Comparison of ENCODE assay signal across 8 cellular contexts in genomic region chr6:166381381-166381732, GRCh38. TPM values are rescaled to one million over a fixed set of nuclear protein-coding genes. Genes with fewer than 3 reads are reported as not detected.
DNase-seq lines count a peak whose midpoint lies in the region; ATAC-seq and TF ChIP-seq lines count a peak whose summit lies in the region.

No MANE protein-coding gene starts in this region.

- peaks cover 36% of the 10 kb centered on the region for H3K36me3 Mint-ChIP-seq in Calu3 (ENCODE audit: insufficient read depth, unreplicated experiment)
- H3K36me3 Mint-ChIP-seq in effector memory CD8-positive, alpha-beta T cell (ENCODE audit: insufficient read depth), result peaks cover 13% of the 10 kb centered on the region

- no peak for TF ChIP-seq EP300 in ovary (IDR thresholded peaks at IDR 0.05)

- H3K4me3 Mint-ChIP-seq in Calu3 (ENCODE audit: low read depth, unreplicated experiment), result peak overlapping the region; percentile 93
- H3K4me3 Mint-ChIP-seq in effector memory CD8-positive, alpha-beta T cell, result peak overlapping the region; percentile 90 to 95

- no peaks in the 10 kb centered on the region for H3K9me3 Mint-ChIP-seq in Calu3 (ENCODE audit: low read depth, unreplicated experiment)
- no peaks in the 10 kb centered on the region for H3K9me3 Mint-ChIP-seq in effector memory CD8-positive, alpha-beta T cell

- H3K27me3 Mint-ChIP-seq in Calu3 (ENCODE audit: unreplicated experiment), result no peaks in the 10 kb centered on the region
- H3K27me3 Mint-ChIP-seq in effector memory CD8-positive, alpha-beta T cell, result no peaks in the 10 kb centered on the region

- CTCF ChIA-PET in Calu3 (lab: Charles Lee), result interaction anchor here (0.6 to 1.8 kb wide), 9 partner anchors 19 to 106 kb away, joined by 3 to 7 read pairs (median 4); no protein-coding TSS in a partner anchor

- TF ChIP-seq CTCF in Calu3 (IDR thresholded peaks at IDR 0.05; ENCODE audit: unreplicated experiment), result no peak
- no peak for TF ChIP-seq CTCF in ovary (IDR thresholded peaks at IDR 0.05)

- no peak overlapping the region for H3K27ac ChIP-seq in ovary

- peak overlapping the region; percentile 93 for H3K4me3 ChIP-seq in ovary

- no peaks in the 10 kb centered on the region for H3K36me3 ChIP-seq in ovary

- ATAC-seq in effector memory CD8-positive, alpha-beta T cell (replicated peaks), result no peak
- ATAC-seq in GM18909 (IDR thresholded peaks at IDR 0.05; ENCODE audit: poor library complexity, unreplicated experiment) (no peak), GM19035 (IDR thresholded peaks at IDR 0.05; ENCODE audit: unreplicated experiment) (no peak)

- H3K27ac Mint-ChIP-seq in Calu3 (ENCODE audit: unreplicated experiment), result peak overlapping the region; percentile 74
- peak overlapping the region; percentile 85 to 90 for H3K27ac Mint-ChIP-seq in effector memory CD8-positive, alpha-beta T cell

- no peaks in the 10 kb centered on the region for H3K9me3 ChIP-seq in ovary

- BruUV-seq in Calu3 (replicated peaks; lab: Mats Ljungman, UMichigan), result TSS peak; percentile 36

- DNase-seq in Calu3 (no peak), NCI-H526 treated with DMSO at 0.1 percent for 48 hours (lab: John Stamatoyannopoulos, UW) (peak; percentile 59), ovary (no peak), mesenteric fat pad (ENCODE audit: low spot score) (no peak), C1 segment of cervical spinal cord (lab: John Stamatoyannopoulos, UW) (no peak)
- DNase-seq in effector memory CD8-positive, alpha-beta T cell, result no peak

- H3K4me1 Mint-ChIP-seq in Calu3 (ENCODE audit: low read depth, unreplicated experiment), result no peaks in the 10 kb centered on the region
- peaks cover 11 to 13% of the 10 kb centered on the region in 2 donors for H3K4me1 Mint-ChIP-seq in effector memory CD8-positive, alpha-beta T cell (ENCODE audit: low read depth in 2 of 2)

- H3K4me1 ChIP-seq in ovary (ENCODE audit: insufficient read depth), result no peaks in the 10 kb centered on the region

- 20 to 30% (median 25%) methylated on average over 6 of the region's 6 CpGs for WGBS in ovary, 3 donors

- intact Hi-C loops in Calu3 (cut with micrococcal nuclease; ENCODE audit: unreplicated experiment), result loop anchor here (5.0 kb wide), 1 partner anchor 39 kb away; the partner anchor contains the start of gene SFT2D1
- intact Hi-C loops in ovary (cut with DNase I), result loop anchor here in 1 of 4 donors (5.0 kb wide), 1 partner anchor 39 kb away; the partner anchor contains the start of gene SFT2D1

- no peak for TF ChIP-seq POLR2A in ovary (IDR thresholded peaks at IDR 0.05)

- no peaks in the 10 kb centered on the region for H3K27me3 ChIP-seq in ovary

RNA-seq across cellular contexts. Expression of gene MPC1, which starts 1.4 kb away (rescaled TPM):
- total RNA-seq in Calu3 (2022), result 41.5 and 48.9 TPM in 2 replicates
- 10 to 100 TPM; 34.1 to 46.7 (median 37.6) TPM for total RNA-seq in ovary
- polyA plus RNA-seq in ovary, result 10 to 100 TPM; 61.2 to 82.6 TPM
- 49.1 TPM for total RNA-seq in mesenteric fat pad

RNA-seq across cellular contexts. Expression of gene SFT2D1, which starts 39.0 kb away (rescaled TPM):
- 76.4 and 82.4 TPM in 2 replicates for total RNA-seq in Calu3 (2022)
- 10 to 100 TPM; 25.9 to 50.3 (median 34.1) TPM for total RNA-seq in ovary
- polyA plus RNA-seq in ovary, result 10 to 100 TPM; 43.3 to 46.1 TPM
- total RNA-seq in mesenteric fat pad, result 47.7 TPM
